ENCODE assay signal across 1 cellular context in the genomic region with DNA sequence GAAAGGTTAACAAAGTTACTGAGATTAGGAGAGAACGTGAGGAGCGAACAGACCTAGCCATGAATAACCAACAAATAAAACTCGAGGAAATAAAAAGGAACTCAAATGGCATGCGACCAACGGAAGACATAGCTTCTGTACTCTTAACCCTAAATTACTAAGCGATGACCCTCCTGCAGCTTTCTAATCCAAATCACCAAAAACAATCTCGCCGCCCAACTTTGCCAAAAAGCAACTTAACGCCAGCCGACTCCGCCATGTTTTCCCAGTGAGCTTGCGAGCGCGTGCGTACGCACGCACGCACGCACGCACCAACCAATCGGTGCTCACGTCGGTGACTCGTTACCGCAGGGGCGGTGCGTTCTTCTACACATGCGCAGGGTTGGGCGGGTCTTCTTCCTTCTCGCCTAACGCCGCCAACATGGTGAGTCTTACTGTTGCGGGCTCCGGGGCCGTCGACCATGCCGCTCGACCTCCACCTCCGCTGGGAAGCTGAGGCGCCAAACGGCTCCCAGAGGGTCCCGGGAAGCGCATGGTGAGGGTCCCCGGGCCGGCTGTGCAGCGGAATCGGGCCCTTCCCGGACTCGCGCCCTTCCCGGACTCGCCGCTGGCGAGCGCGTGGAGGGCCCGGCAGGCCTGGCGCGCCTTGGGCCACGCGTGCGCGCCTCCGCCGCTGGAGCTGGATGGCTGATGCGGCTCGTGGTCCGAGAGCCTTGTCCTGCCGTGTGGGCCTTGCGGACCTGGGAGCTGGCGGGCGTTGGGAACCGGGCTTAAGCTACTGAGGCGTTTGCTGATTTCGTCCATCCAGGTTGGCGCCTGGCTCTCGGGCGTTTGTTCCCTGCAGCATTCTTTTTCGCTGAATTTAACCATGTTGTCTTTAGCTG.
TF ChIP-seq lines count a peak whose summit lies in the region.

A gene (plus strand): TSS at position 400 of the 884 bp plus-strand sequence. CDS start 133 bp downstream, at position 533.

TF ChIP-seq in K562, 482 proteins besides CTCF, POLR2A, EP300 and RAD21 (continued from another document and continues in another):
- TF ChIP-seq, protein P1, sequence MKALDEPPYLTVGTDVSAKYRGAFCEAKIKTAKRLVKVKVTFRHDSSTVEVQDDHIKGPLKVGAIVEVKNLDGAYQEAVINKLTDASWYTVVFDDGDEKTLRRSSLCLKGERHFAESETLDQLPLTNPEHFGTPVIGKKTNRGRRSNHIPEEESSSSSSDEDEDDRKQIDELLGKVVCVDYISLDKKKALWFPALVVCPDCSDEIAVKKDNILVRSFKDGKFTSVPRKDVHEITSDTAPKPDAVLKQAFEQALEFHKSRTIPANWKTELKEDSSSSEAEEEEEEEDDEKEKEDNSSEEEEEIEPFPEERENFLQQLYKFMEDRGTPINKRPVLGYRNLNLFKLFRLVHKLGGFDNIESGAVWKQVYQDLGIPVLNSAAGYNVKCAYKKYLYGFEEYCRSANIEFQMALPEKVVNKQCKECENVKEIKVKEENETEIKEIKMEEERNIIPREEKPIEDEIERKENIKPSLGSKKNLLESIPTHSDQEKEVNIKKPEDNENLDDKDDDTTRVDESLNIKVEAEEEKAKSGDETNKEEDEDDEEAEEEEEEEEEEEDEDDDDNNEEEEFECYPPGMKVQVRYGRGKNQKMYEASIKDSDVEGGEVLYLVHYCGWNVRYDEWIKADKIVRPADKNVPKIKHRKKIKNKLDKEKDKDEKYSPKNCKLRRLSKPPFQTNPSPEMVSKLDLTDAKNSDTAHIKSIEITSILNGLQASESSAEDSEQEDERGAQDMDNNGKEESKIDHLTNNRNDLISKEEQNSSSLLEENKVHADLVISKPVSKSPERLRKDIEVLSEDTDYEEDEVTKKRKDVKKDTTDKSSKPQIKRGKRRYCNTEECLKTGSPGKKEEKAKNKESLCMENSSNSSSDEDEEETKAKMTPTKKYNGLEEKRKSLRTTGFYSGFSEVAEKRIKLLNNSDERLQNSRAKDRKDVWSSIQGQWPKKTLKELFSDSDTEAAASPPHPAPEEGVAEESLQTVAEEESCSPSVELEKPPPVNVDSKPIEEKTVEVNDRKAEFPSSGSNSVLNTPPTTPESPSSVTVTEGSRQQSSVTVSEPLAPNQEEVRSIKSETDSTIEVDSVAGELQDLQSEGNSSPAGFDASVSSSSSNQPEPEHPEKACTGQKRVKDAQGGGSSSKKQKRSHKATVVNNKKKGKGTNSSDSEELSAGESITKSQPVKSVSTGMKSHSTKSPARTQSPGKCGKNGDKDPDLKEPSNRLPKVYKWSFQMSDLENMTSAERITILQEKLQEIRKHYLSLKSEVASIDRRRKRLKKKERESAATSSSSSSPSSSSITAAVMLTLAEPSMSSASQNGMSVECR (CRISPR knock-in tag; IDR thresholded peaks at IDR 0.05): peak; percentile 88
- peak; percentile 94 for TF ChIP-seq CBX1 (IDR thresholded peaks at IDR 0.05; ENCODE audit: low read depth)
- no peak for TF ChIP-seq ZNF217 (CRISPR knock-in tag; IDR thresholded peaks at IDR 0.05)
- no peak for TF ChIP-seq ZNF764 (CRISPR knock-in tag; IDR thresholded peaks at IDR 0.05; ENCODE audit: low read depth)
- TF ChIP-seq ZNF589 (CRISPR knock-in tag; IDR thresholded peaks at IDR 0.05; ENCODE audit: low read depth): peak; percentile 82; the same call in 1 of the 2 replicates
- peak; percentile 71 for TF ChIP-seq NFYB (IDR thresholded peaks at IDR 0.05; ENCODE audit: extremely low read depth, insufficient read length)
- no peak for TF ChIP-seq STAG1 (CRISPR knock-in tag; IDR thresholded peaks at IDR 0.05; ENCODE audit: borderline replicate concordance)
- TF ChIP-seq ZNF24 (IDR thresholded peaks at IDR 0.05): peak; percentile 59; the same call in 1 of the 2 replicates
- TF ChIP-seq SMAD4 (CRISPR knock-in tag; conservative IDR thresholded peaks at IDR 0.05): peak; percentile 71
- TF ChIP-seq, protein P2, sequence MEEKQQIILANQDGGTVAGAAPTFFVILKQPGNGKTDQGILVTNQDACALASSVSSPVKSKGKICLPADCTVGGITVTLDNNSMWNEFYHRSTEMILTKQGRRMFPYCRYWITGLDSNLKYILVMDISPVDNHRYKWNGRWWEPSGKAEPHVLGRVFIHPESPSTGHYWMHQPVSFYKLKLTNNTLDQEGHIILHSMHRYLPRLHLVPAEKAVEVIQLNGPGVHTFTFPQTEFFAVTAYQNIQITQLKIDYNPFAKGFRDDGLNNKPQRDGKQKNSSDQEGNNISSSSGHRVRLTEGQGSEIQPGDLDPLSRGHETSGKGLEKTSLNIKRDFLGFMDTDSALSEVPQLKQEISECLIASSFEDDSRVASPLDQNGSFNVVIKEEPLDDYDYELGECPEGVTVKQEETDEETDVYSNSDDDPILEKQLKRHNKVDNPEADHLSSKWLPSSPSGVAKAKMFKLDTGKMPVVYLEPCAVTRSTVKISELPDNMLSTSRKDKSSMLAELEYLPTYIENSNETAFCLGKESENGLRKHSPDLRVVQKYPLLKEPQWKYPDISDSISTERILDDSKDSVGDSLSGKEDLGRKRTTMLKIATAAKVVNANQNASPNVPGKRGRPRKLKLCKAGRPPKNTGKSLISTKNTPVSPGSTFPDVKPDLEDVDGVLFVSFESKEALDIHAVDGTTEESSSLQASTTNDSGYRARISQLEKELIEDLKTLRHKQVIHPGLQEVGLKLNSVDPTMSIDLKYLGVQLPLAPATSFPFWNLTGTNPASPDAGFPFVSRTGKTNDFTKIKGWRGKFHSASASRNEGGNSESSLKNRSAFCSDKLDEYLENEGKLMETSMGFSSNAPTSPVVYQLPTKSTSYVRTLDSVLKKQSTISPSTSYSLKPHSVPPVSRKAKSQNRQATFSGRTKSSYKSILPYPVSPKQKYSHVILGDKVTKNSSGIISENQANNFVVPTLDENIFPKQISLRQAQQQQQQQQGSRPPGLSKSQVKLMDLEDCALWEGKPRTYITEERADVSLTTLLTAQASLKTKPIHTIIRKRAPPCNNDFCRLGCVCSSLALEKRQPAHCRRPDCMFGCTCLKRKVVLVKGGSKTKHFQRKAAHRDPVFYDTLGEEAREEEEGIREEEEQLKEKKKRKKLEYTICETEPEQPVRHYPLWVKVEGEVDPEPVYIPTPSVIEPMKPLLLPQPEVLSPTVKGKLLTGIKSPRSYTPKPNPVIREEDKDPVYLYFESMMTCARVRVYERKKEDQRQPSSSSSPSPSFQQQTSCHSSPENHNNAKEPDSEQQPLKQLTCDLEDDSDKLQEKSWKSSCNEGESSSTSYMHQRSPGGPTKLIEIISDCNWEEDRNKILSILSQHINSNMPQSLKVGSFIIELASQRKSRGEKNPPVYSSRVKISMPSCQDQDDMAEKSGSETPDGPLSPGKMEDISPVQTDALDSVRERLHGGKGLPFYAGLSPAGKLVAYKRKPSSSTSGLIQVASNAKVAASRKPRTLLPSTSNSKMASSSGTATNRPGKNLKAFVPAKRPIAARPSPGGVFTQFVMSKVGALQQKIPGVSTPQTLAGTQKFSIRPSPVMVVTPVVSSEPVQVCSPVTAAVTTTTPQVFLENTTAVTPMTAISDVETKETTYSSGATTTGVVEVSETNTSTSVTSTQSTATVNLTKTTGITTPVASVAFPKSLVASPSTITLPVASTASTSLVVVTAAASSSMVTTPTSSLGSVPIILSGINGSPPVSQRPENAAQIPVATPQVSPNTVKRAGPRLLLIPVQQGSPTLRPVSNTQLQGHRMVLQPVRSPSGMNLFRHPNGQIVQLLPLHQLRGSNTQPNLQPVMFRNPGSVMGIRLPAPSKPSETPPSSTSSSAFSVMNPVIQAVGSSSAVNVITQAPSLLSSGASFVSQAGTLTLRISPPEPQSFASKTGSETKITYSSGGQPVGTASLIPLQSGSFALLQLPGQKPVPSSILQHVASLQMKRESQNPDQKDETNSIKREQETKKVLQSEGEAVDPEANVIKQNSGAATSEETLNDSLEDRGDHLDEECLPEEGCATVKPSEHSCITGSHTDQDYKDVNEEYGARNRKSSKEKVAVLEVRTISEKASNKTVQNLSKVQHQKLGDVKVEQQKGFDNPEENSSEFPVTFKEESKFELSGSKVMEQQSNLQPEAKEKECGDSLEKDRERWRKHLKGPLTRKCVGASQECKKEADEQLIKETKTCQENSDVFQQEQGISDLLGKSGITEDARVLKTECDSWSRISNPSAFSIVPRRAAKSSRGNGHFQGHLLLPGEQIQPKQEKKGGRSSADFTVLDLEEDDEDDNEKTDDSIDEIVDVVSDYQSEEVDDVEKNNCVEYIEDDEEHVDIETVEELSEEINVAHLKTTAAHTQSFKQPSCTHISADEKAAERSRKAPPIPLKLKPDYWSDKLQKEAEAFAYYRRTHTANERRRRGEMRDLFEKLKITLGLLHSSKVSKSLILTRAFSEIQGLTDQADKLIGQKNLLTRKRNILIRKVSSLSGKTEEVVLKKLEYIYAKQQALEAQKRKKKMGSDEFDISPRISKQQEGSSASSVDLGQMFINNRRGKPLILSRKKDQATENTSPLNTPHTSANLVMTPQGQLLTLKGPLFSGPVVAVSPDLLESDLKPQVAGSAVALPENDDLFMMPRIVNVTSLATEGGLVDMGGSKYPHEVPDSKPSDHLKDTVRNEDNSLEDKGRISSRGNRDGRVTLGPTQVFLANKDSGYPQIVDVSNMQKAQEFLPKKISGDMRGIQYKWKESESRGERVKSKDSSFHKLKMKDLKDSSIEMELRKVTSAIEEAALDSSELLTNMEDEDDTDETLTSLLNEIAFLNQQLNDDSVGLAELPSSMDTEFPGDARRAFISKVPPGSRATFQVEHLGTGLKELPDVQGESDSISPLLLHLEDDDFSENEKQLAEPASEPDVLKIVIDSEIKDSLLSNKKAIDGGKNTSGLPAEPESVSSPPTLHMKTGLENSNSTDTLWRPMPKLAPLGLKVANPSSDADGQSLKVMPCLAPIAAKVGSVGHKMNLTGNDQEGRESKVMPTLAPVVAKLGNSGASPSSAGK (IDR thresholded peaks at IDR 0.05): peak; percentile 70
- TF ChIP-seq, protein P3, sequence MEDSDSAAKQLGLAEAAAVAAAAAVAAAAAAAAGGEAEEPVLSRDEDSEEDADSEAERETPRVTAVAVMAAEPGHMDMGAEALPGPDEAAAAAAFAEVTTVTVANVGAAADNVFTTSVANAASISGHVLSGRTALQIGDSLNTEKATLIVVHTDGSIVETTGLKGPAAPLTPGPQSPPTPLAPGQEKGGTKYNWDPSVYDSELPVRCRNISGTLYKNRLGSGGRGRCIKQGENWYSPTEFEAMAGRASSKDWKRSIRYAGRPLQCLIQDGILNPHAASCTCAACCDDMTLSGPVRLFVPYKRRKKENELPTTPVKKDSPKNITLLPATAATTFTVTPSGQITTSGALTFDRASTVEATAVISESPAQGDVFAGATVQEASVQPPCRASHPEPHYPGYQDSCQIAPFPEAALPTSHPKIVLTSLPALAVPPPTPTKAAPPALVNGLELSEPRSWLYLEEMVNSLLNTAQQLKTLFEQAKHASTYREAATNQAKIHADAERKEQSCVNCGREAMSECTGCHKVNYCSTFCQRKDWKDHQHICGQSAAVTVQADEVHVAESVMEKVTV (CRISPR knock-in tag; IDR thresholded peaks at IDR 0.05): peak; percentile 31; the same call in 1 of the 2 replicates
- no peak for TF ChIP-seq HOXB6 (CRISPR knock-in tag; IDR thresholded peaks at IDR 0.05; ENCODE audit: borderline replicate concordance)
- TF ChIP-seq ELF1 (tag; IDR thresholded peaks at IDR 0.05): peak; percentile 42; the same call in 1 of the 2 replicates
- TF ChIP-seq, protein P4, sequence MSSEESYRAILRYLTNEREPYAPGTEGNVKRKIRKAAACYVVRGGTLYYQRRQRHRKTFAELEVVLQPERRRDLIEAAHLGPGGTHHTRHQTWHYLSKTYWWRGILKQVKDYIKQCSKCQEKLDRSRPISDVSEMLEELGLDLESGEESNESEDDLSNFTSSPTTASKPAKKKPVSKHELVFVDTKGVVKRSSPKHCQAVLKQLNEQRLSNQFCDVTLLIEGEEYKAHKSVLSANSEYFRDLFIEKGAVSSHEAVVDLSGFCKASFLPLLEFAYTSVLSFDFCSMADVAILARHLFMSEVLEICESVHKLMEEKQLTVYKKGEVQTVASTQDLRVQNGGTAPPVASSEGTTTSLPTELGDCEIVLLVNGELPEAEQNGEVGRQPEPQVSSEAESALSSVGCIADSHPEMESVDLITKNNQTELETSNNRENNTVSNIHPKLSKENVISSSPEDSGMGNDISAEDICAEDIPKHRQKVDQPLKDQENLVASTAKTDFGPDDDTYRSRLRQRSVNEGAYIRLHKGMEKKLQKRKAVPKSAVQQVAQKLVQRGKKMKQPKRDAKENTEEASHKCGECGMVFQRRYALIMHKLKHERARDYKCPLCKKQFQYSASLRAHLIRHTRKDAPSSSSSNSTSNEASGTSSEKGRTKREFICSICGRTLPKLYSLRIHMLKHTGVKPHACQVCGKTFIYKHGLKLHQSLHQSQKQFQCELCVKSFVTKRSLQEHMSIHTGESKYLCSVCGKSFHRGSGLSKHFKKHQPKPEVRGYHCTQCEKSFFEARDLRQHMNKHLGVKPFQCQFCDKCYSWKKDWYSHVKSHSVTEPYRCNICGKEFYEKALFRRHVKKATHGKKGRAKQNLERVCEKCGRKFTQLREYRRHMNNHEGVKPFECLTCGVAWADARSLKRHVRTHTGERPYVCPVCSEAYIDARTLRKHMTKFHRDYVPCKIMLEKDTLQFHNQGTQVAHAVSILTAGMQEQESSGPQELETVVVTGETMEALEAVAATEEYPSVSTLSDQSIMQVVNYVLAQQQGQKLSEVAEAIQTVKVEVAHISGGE (CRISPR knock-in tag; IDR thresholded peaks at IDR 0.05): no peak
- TF ChIP-seq NFATC3 (IDR thresholded peaks at IDR 0.05): no peak; the same call in 1 of the 2 replicates
- TF ChIP-seq ZBED1 (IDR thresholded peaks at IDR 0.05): peak; percentile 74; the same call in 1 of the 2 replicates
- TF ChIP-seq IRF2 (CRISPR knock-in tag; IDR thresholded peaks at IDR 0.05): no peak; the same call in 1 of the 2 replicates
- peak; percentile 97 to 98 for TF ChIP-seq NRF1 (conservative IDR thresholded peaks at IDR 0.05 in 1 of 2, IDR thresholded peaks at IDR 0.05 in 1 of 2)
- TF ChIP-seq, protein P5, sequence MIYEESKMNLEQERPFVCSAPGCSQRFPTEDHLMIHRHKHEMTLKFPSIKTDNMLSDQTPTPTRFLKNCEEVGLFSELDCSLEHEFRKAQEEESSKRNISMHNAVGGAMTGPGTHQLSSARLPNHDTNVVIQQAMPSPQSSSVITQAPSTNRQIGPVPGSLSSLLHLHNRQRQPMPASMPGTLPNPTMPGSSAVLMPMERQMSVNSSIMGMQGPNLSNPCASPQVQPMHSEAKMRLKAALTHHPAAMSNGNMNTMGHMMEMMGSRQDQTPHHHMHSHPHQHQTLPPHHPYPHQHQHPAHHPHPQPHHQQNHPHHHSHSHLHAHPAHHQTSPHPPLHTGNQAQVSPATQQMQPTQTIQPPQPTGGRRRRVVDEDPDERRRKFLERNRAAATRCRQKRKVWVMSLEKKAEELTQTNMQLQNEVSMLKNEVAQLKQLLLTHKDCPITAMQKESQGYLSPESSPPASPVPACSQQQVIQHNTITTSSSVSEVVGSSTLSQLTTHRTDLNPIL (CRISPR knock-in tag; IDR thresholded peaks at IDR 0.05): no peak
